8 cellular contexts compared by ENCODE assay signal in genomic region chr15:40763801-40764765, GRCh38. TPM values are rescaled to one million over a fixed set of nuclear protein-coding genes. Genes with fewer than 3 reads are reported as not detected.
DNase-seq lines count a peak whose midpoint lies in the region; ATAC-seq, FAIRE-seq and TF ChIP-seq lines count a peak whose summit lies in the region.

Gene GCHFR (plus strand): TSS chr15:40764068. CDS start chr15:40764181, 113 bp downstream.

- peak within 1 kb of the TSS; percentile 99 for H3K4me2 ChIP-seq in skeletal muscle satellite cell (ENCODE audit: low read length)

- H3K4me3 ChIP-seq in BJ (ENCODE audit: low read depth, low read length) (peak within 1 kb of the TSS; percentile 54), body of pancreas (peak within 1 kb of the TSS; percentile 18 to 20), iPS-18c (ENCODE audit: insufficient read depth, low read depth, low read length) (peak within 1 kb of the TSS; percentile 81), skeletal muscle satellite cell (ENCODE audit: low read length) (peak within 1 kb of the TSS; percentile 78)

- DNase-seq in BJ (ENCODE audit: low read depth) (no peak), HS-27A (ENCODE audit: low read depth) (peak; percentile 42), body of pancreas (peak; percentile 77 to 85 (median 82)), H54 (ENCODE audit: insufficient read length, low spot score) (no peak)

- H3K4me1 ChIP-seq in body of pancreas (peaks cover 36% of the 10 kb centered on the region), skeletal muscle satellite cell (ENCODE audit: control insufficient read depth, insufficient read depth, low read length) (peaks cover 46% of the 10 kb centered on the region)

- peak within 1 kb of the TSS; percentile 65 for H3K9ac ChIP-seq in skeletal muscle satellite cell (ENCODE audit: low read depth, low read length)

- 0 to 1% methylated on average over 13 to 77 of the region's 77 CpGs for WGBS in body of pancreas, 2 donors

- H3K27ac ChIP-seq in body of pancreas = peak within 1 kb of the TSS; percentile 72 to 94 (median 86)

- TF ChIP-seq POLR2A in body of pancreas (IDR thresholded peaks at IDR 0.05) (peak; percentile 37 to 67 (median 62)), H54 (IDR thresholded peaks at IDR 0.05; ENCODE audit: low read depth, low read length) (no peak)

- intact Hi-C loops in T-helper 2 cell treated with Interferon-gamma antibody and Interleukin-4, amounts not matched to agents 100 ng/mL and 5 ng/mL, for 36 hours (cut with micrococcal nuclease) = loop anchor here (1.0 to 2.0 kb wide), 3 partner anchors 9 to 69 kb away; partner anchors contain the start of genes DNAJC17, RAD51, RMDN3 and ZFYVE19
- intact Hi-C loops in body of pancreas (cut with DNase I) = no loop called here

- no peaks in the 10 kb centered on the region for H3K9me3 ChIP-seq in body of pancreas
- no peaks in the 10 kb centered on the region for H3K9me3 ChIP-seq in iPS-18c (ENCODE audit: control insufficient read depth, insufficient read depth, low read length)
- H3K9me3 ChIP-seq in skeletal muscle satellite cell (replicated peaks; ENCODE audit: low read length) = no peaks in the 10 kb centered on the region

- peak; percentile 33 for TF ChIP-seq CTCF in BJ (IDR thresholded peaks at IDR 0.05; ENCODE audit: insufficient read depth, low read depth, low read length)
- peak in 6 of 7 experiments; percentile 32 to 52 (median 42) for TF ChIP-seq CTCF in body of pancreas (IDR thresholded peaks at IDR 0.05)

- H3K27me3 ChIP-seq in BJ (ENCODE audit: control insufficient read depth, insufficient read depth, low read length) (peaks cover 1% of the 10 kb centered on the region; the same call in 1 of the 2 replicates), body of pancreas (no peaks in the 10 kb centered on the region), skeletal muscle satellite cell (ENCODE audit: control insufficient read depth, insufficient read depth, low read length) (peaks cover 4% of the 10 kb centered on the region)

- CTCF ChIA-PET in BJ (lab: Yijun Ruan, JAX) = interaction anchor here (0.7 to 1.9 kb wide), 8 partner anchors 13 to 130 kb away, joined by 3 to 7 read pairs (median 3); partner anchors contain the start of genes SPINT1 and VPS18

- FAIRE-seq in H54 (lab: Jason Lieb, UNC) = no peak

- POLR2A ChIA-PET in BJ (lab: Charles Lee) = interaction anchor here (0.6 kb wide), 1 partner anchor 174 kb away, joined by 4 read pairs; no protein-coding TSS in a partner anchor

- ATAC-seq in GM19035 (IDR thresholded peaks at IDR 0.05; ENCODE audit: unreplicated experiment) (peak; percentile 55), body of pancreas (peak; percentile 79)

- peaks cover 1% of the 10 kb centered on the region; the same call in 1 of the 2 replicates for H3K36me3 ChIP-seq in BJ (ENCODE audit: control insufficient read depth, insufficient read depth, low read length)
- no peaks in the 10 kb centered on the region for H3K36me3 ChIP-seq in body of pancreas (replicated peaks in 1 of 2; ENCODE audit: insufficient read depth in 1 of 2, low read depth in 2 of 2)
- peaks cover 13% of the 10 kb centered on the region for H3K36me3 ChIP-seq in skeletal muscle satellite cell (ENCODE audit: insufficient read depth, low read length)

RNA-seq across cellular contexts. Expression of gene GCHFR, which starts in this region (rescaled TPM):
- 2.5 and 3.1 TPM in 2 replicates for polyA plus RNA-seq in BJ (2011; rRNA removed)
- 0.51 and 0.76 TPM in 2 replicates for polyA minus RNA-seq in BJ (2011; rRNA and poly(A)+ RNA removed)
- 40.3 and 41.4 TPM in 2 replicates for total RNA-seq in T-helper 2 cell treated with Interferon-gamma antibody and Interleukin-4, amounts not matched to agents 100 ng/mL and 5 ng/mL, for 36 hours
- 10 to 100 TPM; 26.4 to 43.6 TPM for total RNA-seq in body of pancreas
- total RNA-seq in skeletal muscle satellite cell (2012; rRNA removed) = 0.22 and 0.25 TPM in 2 replicates

Comparison
In these comparisons a context has a peak if more than half of its experiments do, and no peak if none do; other contexts are left out.
1. DNase-seq: peak in HS-27A (single experiment) and body of pancreas (4 of 4); none in BJ (single experiment) and H54 (single experiment).
2. H3K4me3 ChIP-seq: peak in every context shown above with its lines; median percentile 81 in iPS-18c; 78 in skeletal muscle satellite cell; 54 in BJ; 19 in body of pancreas.